ENCODE assay signal across 9 cellular contexts in genomic region chr20:38153011-38153329, GRCh38. TPM values are rescaled to one million over a fixed set of nuclear protein-coding genes. Genes with fewer than 3 reads are reported as not detected.
DNase-seq lines count a peak whose midpoint lies in the region; ATAC-seq and TF ChIP-seq lines count a peak whose summit lies in the region.
"Had no signal": no experiment of that assay in that cellular context is flagged by ENCODE, and none has a peak within 500 bp of the region (broad histone marks: within the 10 kb centered on the region; RNA-seq: fewer than 3 reads in every experiment).

No MANE protein-coding gene starts in this region.

- POLR2A ChIA-PET in activated B cell treated with CpG ODN at 0.5 μM for 24 hours (lab: Charles Lee) (interaction anchor here (0.6 kb wide), 1 partner anchor 48 kb away, joined by 3 read pairs; no protein-coding TSS in a partner anchor), GM10248 (lab: Yijun Ruan, JAX) (no interaction called here)

- TF ChIP-seq CTCF in activated B cell treated with CpG ODN at 0.5 μM for 24 hours (IDR thresholded peaks at IDR 0.05) (no peak), gastroesophageal sphincter (IDR thresholded peaks at IDR 0.05) (no peak), GM13977 (IDR thresholded peaks at IDR 0.05; ENCODE audit: extremely low read depth, insufficient read depth, missing control alignments) (no peak), GM10248 (IDR thresholded peaks at IDR 0.05; ENCODE audit: control extremely low read depth, extremely low read depth, low read depth, missing control alignments) (no peak)

- H3K27me3 ChIP-seq in gastroesophageal sphincter (no peaks in the 10 kb centered on the region), rectal smooth muscle tissue (ENCODE audit: control insufficient read depth, insufficient read depth, low read length) (no peaks in the 10 kb centered on the region)
- H3K27me3 ChIP-seq: MG63 had no signal

- 41 to 77% methylated on average over 3 to 5 of the region's 11 CpGs for WGBS in gastroesophageal sphincter (ENCODE audit: low coverage in 1 of 2), 2 donors

- H3K9ac ChIP-seq in rectal smooth muscle tissue (ENCODE audit: low read length) = no peak overlapping the region

- H3K9me3 Mint-ChIP-seq in activated B cell treated with CpG ODN at 0.5 μM for 24 hours = no peaks in the 10 kb centered on the region

- no peaks in the 10 kb centered on the region for H3K27me3 Mint-ChIP-seq in activated B cell treated with CpG ODN at 0.5 μM for 24 hours

- H3K4me3 ChIP-seq in gastroesophageal sphincter = no peak overlapping the region
- H3K4me3 ChIP-seq in rectal smooth muscle tissue (ENCODE audit: low read length) = no peak overlapping the region
- H3K4me3 ChIP-seq: MG63 had no signal

- CTCF ChIA-PET in activated B cell treated with CpG ODN at 0.5 μM for 24 hours (lab: Charles Lee) = interaction anchor here (1.7 kb wide), 1 partner anchor 79 kb away, joined by 9 read pairs; no protein-coding TSS in a partner anchor
- CTCF ChIA-PET in GM10248 (lab: Yijun Ruan, JAX) = interaction anchor here (1.0 to 1.8 kb wide), 2 partner anchors 11 to 70 kb away, joined by 3 to 12 read pairs; partner anchors contain the start of gene TGM2

- H3K4me1 ChIP-seq in gastroesophageal sphincter (peaks cover 0 to 90% (median 27%) of the 10 kb centered on the region in 3 donors), rectal smooth muscle tissue (ENCODE audit: control insufficient read depth, insufficient read depth, low read length) (peaks cover 17% of the 10 kb centered on the region)

- DNase-seq in ELR (ENCODE audit: low read depth) (peak; percentile 61), activated B cell treated with CpG ODN at 0.5 μM for 24 hours (no peak), GM13977 (ENCODE audit: low spot score) (no peak), GM10248 (ENCODE audit: extremely low spot score) (no peak)

- H3K36me3 ChIP-seq in gastroesophageal sphincter (peaks cover 0 to 55% of the 10 kb centered on the region in 2 donors), rectal smooth muscle tissue (ENCODE audit: control insufficient read depth, insufficient read depth, low read length) (no peaks in the 10 kb centered on the region)

- H3K9me3 ChIP-seq in gastroesophageal sphincter = no peaks in the 10 kb centered on the region
- H3K9me3 ChIP-seq: MG63 had no signal

- no peak for TF ChIP-seq EP300 in gastroesophageal sphincter (IDR thresholded peaks at IDR 0.05)

- intact Hi-C loops in activated B cell treated with CpG ODN at 0.5 μM for 24 hours (cut with micrococcal nuclease) = no loop called here

- peaks cover 26% of the 10 kb centered on the region for H3K4me1 Mint-ChIP-seq in activated B cell treated with CpG ODN at 0.5 μM for 24 hours

- in situ Hi-C loops in GM13977 (cut with MboI; ENCODE audit: low pct_unique_long_range_greater_than_20kb, low sequenced_read_pairs, unreplicated experiment) = loop anchor here (10.0 kb wide), 1 partner anchor 88 kb away; no protein-coding TSS in a partner anchor

- H3K27ac Mint-ChIP-seq in activated B cell treated with CpG ODN at 0.5 μM for 24 hours = no peak overlapping the region

- peak overlapping the region; percentile 55 for H3K4me3 Mint-ChIP-seq in activated B cell treated with CpG ODN at 0.5 μM for 24 hours

- ATAC-seq in activated B cell treated with CpG ODN at 0.5 μM for 24 hours (ENCODE audit: low read depth) (no peak), gastroesophageal sphincter (peak; percentile 4), HG02981 (IDR thresholded peaks at IDR 0.05; ENCODE audit: unreplicated experiment) (no peak), GM18868 (IDR thresholded peaks at IDR 0.05; ENCODE audit: unreplicated experiment) (no peak)

- H3K27ac ChIP-seq in gastroesophageal sphincter = peak overlapping the region; percentile 58 to 89 (median 88)
- peak overlapping the region; percentile 11 for H3K27ac ChIP-seq in rectal smooth muscle tissue (ENCODE audit: low read depth, low read length)

- TF ChIP-seq POLR2A in gastroesophageal sphincter (IDR thresholded peaks at IDR 0.05) = no peak

- peaks cover 2% of the 10 kb centered on the region for H3K36me3 Mint-ChIP-seq in activated B cell treated with CpG ODN at 0.5 μM for 24 hours (ENCODE audit: low read depth)

RNA-seq across cellular contexts. Expression of gene TGM2, which starts 12.1 kb away (rescaled TPM):
- 20.8 and 22.9 TPM in 2 replicates for total RNA-seq in activated B cell treated with CpG ODN at 0.5 μM for 24 hours
- 100 to 1,000 TPM; 163 to 385 (median 188) TPM for total RNA-seq in gastroesophageal sphincter
